In the genomic region with DNA sequence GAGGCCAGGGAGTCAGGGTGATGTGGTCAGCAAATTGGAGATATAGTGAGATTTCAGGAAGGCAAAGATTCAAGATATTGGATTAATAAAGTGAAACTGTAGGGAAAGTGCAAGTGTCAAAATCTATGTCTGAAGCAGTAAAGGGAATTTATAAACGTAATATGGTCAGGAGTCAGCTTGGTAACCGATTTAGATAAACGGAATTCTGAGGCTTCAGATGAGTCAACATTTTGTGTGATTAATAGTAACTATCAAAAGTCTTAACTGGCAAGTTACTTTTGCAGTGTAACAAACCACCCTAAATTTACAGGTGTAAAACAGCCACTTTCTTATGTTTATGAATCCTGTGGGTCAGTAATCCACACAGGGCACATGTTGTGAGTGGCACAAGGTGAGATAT, we compare ENCODE assay signal across 28 cellular contexts.
"Had no signal": no experiment of that assay in that cellular context is flagged by ENCODE, and none has a peak within 500 bp of the region (broad histone marks: within the 10 kb centered on the region; RNA-seq: fewer than 3 reads in every experiment).

No MANE protein-coding gene starts in this region.

- H3K27me3 Mint-ChIP-seq: activated CD4-positive, alpha-beta memory T cell treated with anti-CD3 and anti-CD28 coated beads for 36 hours; activated CD4-positive, alpha-beta T cell treated with anti-CD3 and anti-CD28 coated beads, Interleukin-2, amount 10 ng/mL, durations not matched to agents 24 days and 14 days; activated naive CD4-positive, alpha-beta T cell treated with anti-CD3 and anti-CD28 coated beads, Interleukin-2, amount 10 ng/mL, durations not matched to agents 7 days and 5 days; activated naive CD8-positive, alpha-beta T cell treated with anti-CD3 and anti-CD28 coated beads, Interleukin-2, amount 10 ng/mL, durations not matched to agents 7 days and 5 days; activated T-cell treated with anti-CD3 and anti-CD28 coated beads, Interleukin-2, amount 50 U/mL, for 24 hours; dendritic cell treated with granulocyte-macrophage colony-stimulating factor and Interleukin-4, amounts not matched to agents 40 ng/mL and 50 ng/mL, for 4 days had no signal

- H3K36me3 Mint-ChIP-seq: activated naive CD4-positive, alpha-beta T cell treated with anti-CD3 and anti-CD28 coated beads, Interleukin-2, amount 10 ng/mL, durations not matched to agents 7 days and 5 days had no signal

- H3K27ac Mint-ChIP-seq: activated CD4-positive, alpha-beta memory T cell treated with anti-CD3 and anti-CD28 coated beads for 36 hours; activated CD4-positive, alpha-beta T cell treated with anti-CD3 and anti-CD28 coated beads, Interleukin-2, amount 10 ng/mL, durations not matched to agents 24 days and 14 days; activated naive CD4-positive, alpha-beta T cell treated with anti-CD3 and anti-CD28 coated beads, Interleukin-2, amount 10 ng/mL, durations not matched to agents 7 days and 5 days; activated naive CD8-positive, alpha-beta T cell treated with anti-CD3 and anti-CD28 coated beads, Interleukin-2, amount 10 ng/mL, durations not matched to agents 7 days and 5 days; activated T-cell treated with anti-CD3 and anti-CD28 coated beads, Interleukin-2, amount 50 U/mL, for 24 hours; dendritic cell treated with granulocyte-macrophage colony-stimulating factor and Interleukin-4, amounts not matched to agents 40 ng/mL and 50 ng/mL, for 4 days; endodermal cell; nephron had no signal

- H3K4me1 ChIP-seq: suprapubic skin, upper lobe of right lung had no signal

- H3K9me3 ChIP-seq: esophagus muscularis mucosa, suprapubic skin, tibial artery, upper lobe of right lung had no signal

- H3K4me3 Mint-ChIP-seq: activated CD4-positive, alpha-beta memory T cell treated with anti-CD3 and anti-CD28 coated beads for 36 hours; activated CD4-positive, alpha-beta T cell treated with anti-CD3 and anti-CD28 coated beads, Interleukin-2, amount 10 ng/mL, durations not matched to agents 24 days and 14 days; activated naive CD4-positive, alpha-beta T cell treated with anti-CD3 and anti-CD28 coated beads, Interleukin-2, amount 10 ng/mL, durations not matched to agents 7 days and 5 days; activated naive CD8-positive, alpha-beta T cell treated with anti-CD3 and anti-CD28 coated beads, Interleukin-2, amount 10 ng/mL, durations not matched to agents 7 days and 5 days; activated T-cell treated with anti-CD3 and anti-CD28 coated beads, Interleukin-2, amount 50 U/mL, for 24 hours; dendritic cell treated with granulocyte-macrophage colony-stimulating factor and Interleukin-4, amounts not matched to agents 40 ng/mL and 50 ng/mL, for 4 days; endodermal cell; nephron had no signal

- H3K9me3 Mint-ChIP-seq: activated CD4-positive, alpha-beta memory T cell treated with anti-CD3 and anti-CD28 coated beads for 36 hours; activated naive CD4-positive, alpha-beta T cell treated with anti-CD3 and anti-CD28 coated beads, Interleukin-2, amount 10 ng/mL, durations not matched to agents 7 days and 5 days; activated naive CD8-positive, alpha-beta T cell treated with anti-CD3 and anti-CD28 coated beads, Interleukin-2, amount 10 ng/mL, durations not matched to agents 7 days and 5 days; activated T-cell treated with anti-CD3 and anti-CD28 coated beads, Interleukin-2, amount 50 U/mL, for 24 hours; dendritic cell treated with granulocyte-macrophage colony-stimulating factor and Interleukin-4, amounts not matched to agents 40 ng/mL and 50 ng/mL, for 4 days; endodermal cell; nephron had no signal

- H3K4me2 ChIP-seq: hepatocyte had no signal

- H3K27ac ChIP-seq: esophagus muscularis mucosa, hepatocyte, suprapubic skin, tibial artery, upper lobe of right lung had no signal

- H2AFZ ChIP-seq: hepatocyte had no signal

- H3K27me3 ChIP-seq: esophagus muscularis mucosa, hepatocyte, suprapubic skin, tibial artery, upper lobe of right lung had no signal

- DNase-seq: activated CD4-positive, alpha-beta memory T cell treated with anti-CD3 and anti-CD28 coated beads for 36 hours; activated CD4-positive, alpha-beta T cell treated with anti-CD3 and anti-CD28 coated beads, Interleukin-2, amount 10 ng/mL, durations not matched to agents 24 days and 14 days; activated CD4-positive, CD25-positive, alpha-beta regulatory T cell treated with anti-CD3 and anti-CD28 coated beads, Interleukin-2, amount 50 U/mL, for 72 hours; activated CD8-positive, alpha-beta memory T cell treated with anti-CD3 and anti-CD28 coated beads, Interleukin-2, amount 50 U/mL, for 48 hours; activated gamma-delta T cell; activated naive CD4-positive, alpha-beta T cell treated with anti-CD3 and anti-CD28 coated beads, Interleukin-2, amount 10 ng/mL, durations not matched to agents 7 days and 5 days; activated naive CD8-positive, alpha-beta T cell treated with anti-CD3 and anti-CD28 coated beads, Interleukin-2, amount 10 ng/mL, durations not matched to agents 7 days and 5 days; activated T-cell treated with anti-CD3 and anti-CD28 coated beads, Interleukin-2, amount 50 U/mL, for 24 hours; amniotic stem cell; central memory CD4-positive, alpha-beta T cell; endodermal cell; foreskin melanocyte; glutamatergic neuron; left cardiac atrium; mammary epithelial cell; posterior cingulate gyrus; right cardiac atrium; stimulated activated CD4-positive, alpha-beta T cell treated with anti-CD3 and anti-CD28 coated beads, Interleukin-15, amount 100 ng/mL, for 24 hours; stimulated activated CD4-positive, alpha-beta T cell treated with anti-CD3 and anti-CD28 coated beads, Interleukin-2, amount 100 ng/mL, for 24 hours; stimulated activated naive CD4-positive, alpha-beta T cell; T1000; tibial artery; upper lobe of right lung had no signal

- ATAC-seq: left cardiac atrium, right cardiac atrium, upper lobe of right lung had no signal

- H3K4me3 ChIP-seq: esophagus muscularis mucosa, hepatocyte, suprapubic skin, tibial artery, upper lobe of right lung had no signal

- H3K36me3 ChIP-seq: esophagus muscularis mucosa, suprapubic skin, tibial artery, upper lobe of right lung had no signal
